Comparison of ENCODE assay signal across 28 cellular contexts in the genomic region with DNA sequence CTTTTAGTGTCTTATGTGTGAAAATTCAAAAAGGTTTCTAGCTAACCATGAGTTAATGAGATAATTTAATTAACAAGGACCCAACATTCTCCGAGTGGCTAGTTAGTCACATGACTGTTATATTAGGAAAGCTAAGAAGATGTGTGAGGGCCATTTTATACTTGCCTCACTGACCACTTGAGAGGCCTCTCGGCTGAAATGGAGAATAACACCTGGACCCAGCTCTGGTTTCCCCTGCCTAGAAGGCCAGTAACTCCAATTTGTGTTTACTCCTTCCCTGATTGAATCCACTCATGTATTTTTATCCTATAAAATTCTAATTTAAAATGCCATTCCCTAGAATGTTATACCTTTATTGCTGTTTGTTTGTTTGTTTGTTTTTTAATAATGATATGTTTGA.
"Had no signal": no experiment of that assay in that cellular context is flagged by ENCODE, and none has a peak within 500 bp of the region (broad histone marks: within the 10 kb centered on the region; RNA-seq: fewer than 3 reads in every experiment).

No MANE protein-coding gene starts in this region.

- H3K36me3 Mint-ChIP-seq: activated naive CD4-positive, alpha-beta T cell treated with anti-CD3 and anti-CD28 coated beads, Interleukin-2, amount 10 ng/mL, durations not matched to agents 7 days and 5 days; activated naive CD8-positive, alpha-beta T cell treated with anti-CD3 and anti-CD28 coated beads, Interleukin-2, amount 10 ng/mL, durations not matched to agents 7 days and 5 days; brain; mesothelial cell of epicardium; naive B cell had no signal

- H3K4me1 ChIP-seq: colonic mucosa, prostate gland, testis had no signal

- H3K27me3 ChIP-seq: ascending aorta, cardiac muscle cell, colonic mucosa, pancreas, testis, uterus had no signal

- H3K27me3 Mint-ChIP-seq: activated naive CD4-positive, alpha-beta T cell treated with anti-CD3 and anti-CD28 coated beads, Interleukin-2, amount 10 ng/mL, durations not matched to agents 7 days and 5 days had no signal

- H3K9me3 Mint-ChIP-seq: activated naive CD4-positive, alpha-beta T cell treated with anti-CD3 and anti-CD28 coated beads, Interleukin-2, amount 10 ng/mL, durations not matched to agents 7 days and 5 days; activated naive CD8-positive, alpha-beta T cell treated with anti-CD3 and anti-CD28 coated beads, Interleukin-2, amount 10 ng/mL, durations not matched to agents 7 days and 5 days; activated T-helper 1 cell treated with anti-CD3 and anti-CD28 coated beads, Interleukin-12 subunit alpha, Interleukin-12 subunit beta, Interleukin-2, Interleukin-4 antibody, amounts not matched to agents 30 ng/mL and 10 ng/mL and 1 ng/mL, durations not matched to agents 14 hours and 24 hours and 36 hours; brain; mesothelial cell of epicardium; naive B cell had no signal

- ATAC-seq: left cardiac atrium; sciatic nerve; stimulated activated naive CD8-positive, alpha-beta T cell treated with anti-CD3 and anti-CD28 coated beads, Interleukin-15, Interleukin-2, amounts not matched to agents 100 U/mL and 50 U/mL, for 24 hours had no signal

- H3K36me3 ChIP-seq: ascending aorta, cardiac muscle cell, colonic mucosa, pancreas, prostate gland, uterus had no signal

- H3K4me3 ChIP-seq: ascending aorta, cardiac muscle cell, colonic mucosa, pancreas, prostate gland, skin epidermis, testis, uterus had no signal

- H3K27ac Mint-ChIP-seq: activated naive CD4-positive, alpha-beta T cell treated with anti-CD3 and anti-CD28 coated beads, Interleukin-2, amount 10 ng/mL, durations not matched to agents 7 days and 5 days; activated naive CD8-positive, alpha-beta T cell treated with anti-CD3 and anti-CD28 coated beads, Interleukin-2, amount 10 ng/mL, durations not matched to agents 7 days and 5 days; activated T-helper 1 cell treated with anti-CD3 and anti-CD28 coated beads, Interleukin-12 subunit alpha, Interleukin-12 subunit beta, Interleukin-2, Interleukin-4 antibody, amounts not matched to agents 30 ng/mL and 10 ng/mL and 1 ng/mL, durations not matched to agents 14 hours and 24 hours and 36 hours; mesothelial cell of epicardium; naive B cell had no signal

- DNase-seq: activated CD4-positive, alpha-beta T cell treated with anti-CD3 and anti-CD28 coated beads for 4 hours; activated CD4-positive, alpha-beta T cell treated with anti-CD3 and anti-CD28 coated beads, Interleukin-2, amount 50 U/mL, for 48 hours; activated CD8-positive, alpha-beta memory T cell treated with anti-CD3 and anti-CD28 coated beads for 24 hours; activated gamma-delta T cell; activated naive CD4-positive, alpha-beta T cell treated with anti-CD3 and anti-CD28 coated beads, Interleukin-2, amount 10 ng/mL, durations not matched to agents 7 days and 5 days; activated naive CD8-positive, alpha-beta T cell treated with anti-CD3 and anti-CD28 coated beads, Interleukin-2, amount 10 ng/mL, durations not matched to agents 7 days and 5 days; activated T-cell treated with anti-CD3 and anti-CD28 coated beads, Interleukin-2, amount 50 U/mL, for 1 hour; cerebellar nuclear complex; colonic mucosa; effector memory CD4-positive, alpha-beta T cell; left cardiac atrium; naive B cell; pancreas; retina; stimulated activated CD4-positive, alpha-beta T cell treated with anti-CD3 and anti-CD28 coated beads, Interleukin-12 subunit alpha, Interleukin-12 subunit beta, amount 100 ng/mL, for 4 hours; stimulated activated CD4-positive, alpha-beta T cell treated with anti-CD3 and anti-CD28 coated beads, Interleukin-4, amount 100 ng/mL, for 1 hour; stimulated activated naive CD8-positive, alpha-beta T cell treated with anti-CD3 and anti-CD28 coated beads, Interleukin-15, Interleukin-2, amounts not matched to agents 100 U/mL and 50 U/mL, for 24 hours; testis; trophoblast cell; uterus had no signal

- H3K9me3 ChIP-seq: ascending aorta, colonic mucosa, pancreas, prostate gland, testis, uterus had no signal

- H3K27ac ChIP-seq: ascending aorta, cardiac muscle cell, colonic mucosa, pancreas, prostate gland, skin epidermis, testis, uterus had no signal

- H3K4me3 Mint-ChIP-seq: activated naive CD4-positive, alpha-beta T cell treated with anti-CD3 and anti-CD28 coated beads, Interleukin-2, amount 10 ng/mL, durations not matched to agents 7 days and 5 days; activated naive CD8-positive, alpha-beta T cell treated with anti-CD3 and anti-CD28 coated beads, Interleukin-2, amount 10 ng/mL, durations not matched to agents 7 days and 5 days; activated T-helper 1 cell treated with anti-CD3 and anti-CD28 coated beads, Interleukin-12 subunit alpha, Interleukin-12 subunit beta, Interleukin-2, Interleukin-4 antibody, amounts not matched to agents 30 ng/mL and 10 ng/mL and 1 ng/mL, durations not matched to agents 14 hours and 24 hours and 36 hours; brain; mesothelial cell of epicardium; naive B cell had no signal

- H3K4me1 Mint-ChIP-seq: activated naive CD4-positive, alpha-beta T cell treated with anti-CD3 and anti-CD28 coated beads, Interleukin-2, amount 10 ng/mL, durations not matched to agents 7 days and 5 days; activated naive CD8-positive, alpha-beta T cell treated with anti-CD3 and anti-CD28 coated beads, Interleukin-2, amount 10 ng/mL, durations not matched to agents 7 days and 5 days; naive B cell had no signal
